In genomic region chr4:148445071-148445902, GRCh38 we compare ENCODE assay signal across 8 cellular contexts. TPM values are rescaled to one million over a fixed set of nuclear protein-coding genes. Genes with fewer than 3 reads are reported as not detected.
DNase-seq lines count a peak whose midpoint lies in the region; ATAC-seq, FAIRE-seq and TF ChIP-seq lines count a peak whose summit lies in the region.

No MANE protein-coding gene starts in this region.

- FAIRE-seq in HTR-8/SVneo (lab: Jason Lieb, UNC) = no peak

- H3K4me1 Mint-ChIP-seq in activated CD4-positive, alpha-beta T cell treated with anti-CD3 and anti-CD28 coated beads for 36 hours = peaks cover 25% of the 10 kb centered on the region
- peaks cover 28% of the 10 kb centered on the region for H3K4me1 Mint-ChIP-seq in chondrocyte (ENCODE audit: low read depth)

- H3K4me3 Mint-ChIP-seq in activated CD4-positive, alpha-beta T cell treated with anti-CD3 and anti-CD28 coated beads for 36 hours = peak overlapping the region; percentile 78
- peak overlapping the region; percentile 62 for H3K4me3 Mint-ChIP-seq in chondrocyte (ENCODE audit: unreplicated experiment)

- DNase-seq in COLO668 (lab: John Stamatoyannopoulos, UW; ENCODE audit: unreplicated experiment) (peak; percentile 74), chondrocyte (ENCODE audit: low spot score) (peak; percentile 70), lower leg skin (ENCODE audit: low spot score in 2 of 2) (peak; percentile 25 to 92), HPDE6-E6E7 (ENCODE audit: extremely low spot score) (no peak), HTR-8/SVneo (ENCODE audit: insufficient read length, low spot score) (no peak)
- peak; percentile 77 for DNase-seq in activated CD4-positive, alpha-beta T cell treated with anti-CD3 and anti-CD28 coated beads for 36 hours
- peak; percentile 43 to 44 for DNase-seq in stimulated activated CD4-positive, alpha-beta T cell treated with anti-CD3 and anti-CD28 coated beads, Interleukin-2, amount 100 ng/mL, for 48 hours

- CTCF ChIA-PET in activated CD4-positive, alpha-beta T cell treated with anti-CD3 and anti-CD28 coated beads for 36 hours (lab: Charles Lee) = no interaction called here

- H3K27me3 Mint-ChIP-seq in activated CD4-positive, alpha-beta T cell treated with anti-CD3 and anti-CD28 coated beads for 36 hours = peaks cover 11% of the 10 kb centered on the region
- H3K27me3 Mint-ChIP-seq in chondrocyte (ENCODE audit: low read depth) = peaks cover 53% of the 10 kb centered on the region

- no peak for TF ChIP-seq CTCF in chondrocyte (IDR thresholded peaks at IDR 0.05)
- TF ChIP-seq CTCF in lower leg skin (IDR thresholded peaks at IDR 0.05) = no peak

- TF ChIP-seq POLR2A in lower leg skin (IDR thresholded peaks at IDR 0.05) = no peak

- POLR2A ChIA-PET in activated CD4-positive, alpha-beta T cell treated with anti-CD3 and anti-CD28 coated beads for 36 hours (lab: Charles Lee) = no interaction called here

- peak overlapping the region; percentile 85 for H3K4me3 ChIP-seq in lower leg skin (ENCODE audit: low read depth, poor library complexity, severe bottlenecking)

- peak overlapping the region; percentile 76 for H3K27ac Mint-ChIP-seq in activated CD4-positive, alpha-beta T cell treated with anti-CD3 and anti-CD28 coated beads for 36 hours
- H3K27ac Mint-ChIP-seq in chondrocyte (ENCODE audit: unreplicated experiment) = no peak overlapping the region

- intact Hi-C loops in activated CD4-positive, alpha-beta T cell treated with anti-CD3 and anti-CD28 coated beads for 36 hours (cut with DNase I, micrococcal nuclease) = loop anchor here in 1 of 2 experiments (10.0 kb wide), 2 partner anchors 390 to 460 kb away; no protein-coding TSS in a partner anchor
- intact Hi-C loops in lower leg skin (cut with DNase I; ENCODE audit: low total_unique reads) = no loop called here

- 1% methylated on average over 28 to 61 of the region's 103 CpGs for WGBS in lower leg skin, 2 donors

- peak; percentile 15 for ATAC-seq in HG02642 (IDR thresholded peaks at IDR 0.05; ENCODE audit: poor library complexity, unreplicated experiment)
- ATAC-seq in activated CD4-positive, alpha-beta T cell treated with anti-CD3 and anti-CD28 coated beads for 36 hours = no peak

- no peaks in the 10 kb centered on the region for H3K36me3 Mint-ChIP-seq in activated CD4-positive, alpha-beta T cell treated with anti-CD3 and anti-CD28 coated beads for 36 hours (ENCODE audit: low read depth)
- peaks cover 3% of the 10 kb centered on the region for H3K36me3 Mint-ChIP-seq in chondrocyte (ENCODE audit: low read depth)

- H3K9me3 Mint-ChIP-seq in activated CD4-positive, alpha-beta T cell treated with anti-CD3 and anti-CD28 coated beads for 36 hours (ENCODE audit: low read depth) = no peaks in the 10 kb centered on the region
- H3K9me3 Mint-ChIP-seq in chondrocyte (ENCODE audit: low read depth) = no peaks in the 10 kb centered on the region

RNA-seq across cellular contexts. Expression of gene NR3C2, which starts 3.1 kb away (rescaled TPM):
- 1 to 10 TPM; 3.7 to 5.8 TPM for total RNA-seq in activated CD4-positive, alpha-beta T cell treated with anti-CD3 and anti-CD28 coated beads for 36 hours
- total RNA-seq in chondrocyte (0.15 to 0.23 TPM (median 0.20 TPM) in 3 replicates), lower leg skin (10 to 100 TPM in 3 of 4 donors, 1 to 10 TPM in 1; 9.7 to 21.3 (median 10.6) TPM)

Comparison
In these comparisons a context has a peak if more than half of its experiments do, and no peak if none do; other contexts are left out.
1. DNase-seq: peak in COLO668 (single experiment), activated CD4-positive, alpha-beta T cell treated with anti-CD3 and anti-CD28 coated beads for 36 hours (single experiment), chondrocyte (single experiment), lower leg skin (2 of 2) and stimulated activated CD4-positive, alpha-beta T cell treated with anti-CD3 and anti-CD28 coated beads, Interleukin-2, amount 100 ng/mL, for 48 hours (2 of 2); none in HPDE6-E6E7 (single experiment) and HTR-8/SVneo (single experiment).